ENCODE assay signal across 18 cellular contexts in the genomic region with DNA sequence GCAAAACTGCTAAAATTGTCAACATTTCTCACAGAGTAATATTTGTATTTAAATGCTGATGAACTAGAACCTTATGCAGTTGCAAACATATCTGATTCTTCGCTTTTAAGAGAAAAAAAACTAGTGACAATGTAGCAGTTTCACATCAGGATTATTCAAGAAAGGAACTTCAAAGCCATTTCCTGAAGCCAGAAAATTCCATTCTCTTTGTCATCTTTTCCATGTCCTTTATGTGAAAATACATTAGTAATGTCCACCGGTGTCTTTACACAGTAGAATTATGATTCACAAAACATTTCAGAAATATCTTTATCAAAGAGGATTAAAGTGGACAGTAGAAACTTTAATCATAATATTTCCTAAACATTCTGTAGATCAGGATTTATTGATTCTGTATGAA. TPM values are rescaled to one million over a fixed set of nuclear protein-coding genes. Genes with fewer than 3 reads are reported as not detected.
"Had no signal": no experiment of that assay in that cellular context is flagged by ENCODE, and none has a peak within 500 bp of the region (broad histone marks: within the 10 kb centered on the region; RNA-seq: fewer than 3 reads in every experiment).

No MANE protein-coding gene starts in this region.

- H3K27me3 Mint-ChIP-seq: activated CD4-positive, alpha-beta T cell treated with anti-CD3 and anti-CD28 coated beads for 36 hours; activated naive CD4-positive, alpha-beta T cell treated with anti-CD3 and anti-CD28 coated beads, Interleukin-2, amount 50 U/mL, for 24 hours; stimulated activated naive B cell treated with anti-CD40 and anti-IgM and Interleukin-4, amounts not matched to agents 10 μg/mL and 1 μg/mL and 100 μg/mL, for 72 hours had no signal

- H3K4me3 ChIP-seq: cardiac muscle cell, dorsolateral prefrontal cortex, gastrocnemius medialis, left lung, thyroid gland had no signal

- H3K9me3 ChIP-seq: gastrocnemius medialis, left lung, thyroid gland had no signal

- H3K9me3 Mint-ChIP-seq: activated naive CD4-positive, alpha-beta T cell treated with anti-CD3 and anti-CD28 coated beads, Interleukin-2, amount 50 U/mL, for 24 hours; nephron progenitor cell; stimulated activated naive B cell treated with anti-CD40 and anti-IgM and Interleukin-4, amounts not matched to agents 10 μg/mL and 1 μg/mL and 100 μg/mL, for 72 hours had no signal

- H3K27ac Mint-ChIP-seq: activated CD4-positive, alpha-beta T cell treated with anti-CD3 and anti-CD28 coated beads for 36 hours; activated naive CD4-positive, alpha-beta T cell treated with anti-CD3 and anti-CD28 coated beads, Interleukin-2, amount 50 U/mL, for 24 hours; stimulated activated naive B cell treated with anti-CD40 and anti-IgM and Interleukin-4, amounts not matched to agents 10 μg/mL and 1 μg/mL and 100 μg/mL, for 72 hours had no signal

- H3K36me3 ChIP-seq: thyroid gland had no signal

- H3K4me3 Mint-ChIP-seq: activated CD4-positive, alpha-beta T cell treated with anti-CD3 and anti-CD28 coated beads for 36 hours; activated naive CD4-positive, alpha-beta T cell treated with anti-CD3 and anti-CD28 coated beads, Interleukin-2, amount 50 U/mL, for 24 hours; nephron progenitor cell; stimulated activated naive B cell treated with anti-CD40 and anti-IgM and Interleukin-4, amounts not matched to agents 10 μg/mL and 1 μg/mL and 100 μg/mL, for 72 hours had no signal

- H3K4me1 Mint-ChIP-seq: activated naive CD4-positive, alpha-beta T cell treated with anti-CD3 and anti-CD28 coated beads, Interleukin-2, amount 50 U/mL, for 24 hours; nephron progenitor cell had no signal

- H3K27ac ChIP-seq: cardiac muscle cell, dorsolateral prefrontal cortex, gastrocnemius medialis, left lung, thyroid gland had no signal

- DNase-seq: activated CD4-positive, alpha-beta T cell treated with anti-CD3 and anti-CD28 coated beads for 36 hours; activated CD4-positive, alpha-beta T cell treated with anti-CD3 and anti-CD28 coated beads, Interleukin-2, amount 50 U/mL, for 48 hours; activated gamma-delta T cell; dorsolateral prefrontal cortex; gastrocnemius medialis; head of caudate nucleus; left lung; mammary epithelial cell; nephron progenitor cell; nucleus accumbens; posterior cingulate gyrus; retina; stimulated activated naive B cell treated with anti-CD40 and anti-IgM and Interleukin-4, amounts not matched to agents 10 μg/mL and 1 μg/mL and 100 μg/mL, for 72 hours; T-helper 2 cell; thyroid gland had no signal

- H3K27me3 ChIP-seq: cardiac muscle cell, dorsolateral prefrontal cortex, gastrocnemius medialis, left lung, thyroid gland had no signal

- H3K4me1 ChIP-seq: gastrocnemius medialis, left lung, thyroid gland had no signal

RNA-seq across cellular contexts. Expression of a gene that starts 12.7 kb away (rescaled TPM):
- total RNA-seq: myocyte had no signal

RNA-seq across cellular contexts. Expression of a gene that starts 47.1 kb away (rescaled TPM):
- total RNA-seq: activated CD4-positive, alpha-beta T cell treated with anti-CD3 and anti-CD28 coated beads for 36 hours; myocyte had no signal
